Comparison of ENCODE assay signal across 8 cellular contexts in the genomic region with DNA sequence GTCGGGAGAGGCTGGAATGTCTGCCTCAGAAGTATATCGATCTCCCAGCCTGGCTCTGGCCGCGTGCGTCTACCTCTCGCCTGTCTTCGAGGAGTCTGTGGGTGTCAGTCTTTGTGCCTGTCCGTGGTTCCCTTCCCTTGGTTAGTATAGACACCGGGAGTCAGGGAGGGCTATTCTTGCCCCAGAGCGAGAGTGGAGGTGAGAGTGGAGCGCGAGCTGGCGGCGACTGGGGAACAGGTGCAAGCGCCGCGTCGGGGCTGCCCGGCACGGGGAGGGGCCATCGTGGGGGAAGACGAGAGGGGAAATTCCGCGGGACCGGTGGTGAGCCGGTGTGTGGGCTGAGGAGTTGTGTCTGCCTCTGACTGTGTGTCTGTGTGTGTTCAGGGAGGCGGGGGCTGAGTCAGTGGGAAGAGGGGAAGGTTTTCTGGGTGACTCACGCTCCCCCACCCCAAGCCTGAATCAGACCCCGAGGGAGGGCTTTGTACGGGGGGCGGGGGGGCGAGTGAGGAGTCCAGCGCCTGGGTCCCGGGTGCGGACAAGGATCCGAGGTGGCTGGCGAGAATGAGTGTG. TPM values are rescaled to one million over a fixed set of nuclear protein-coding genes. Genes with fewer than 3 reads are reported as not detected.
DNase-seq lines count a peak whose midpoint lies in the region; ATAC-seq and TF ChIP-seq lines count a peak whose summit lies in the region.

No MANE protein-coding gene starts in this region.

- in situ Hi-C loops in GM13977 (cut with MboI; ENCODE audit: low pct_unique_long_range_greater_than_20kb, low sequenced_read_pairs, unreplicated experiment) (no loop called here), transverse colon (cut with MboI; ENCODE audit: low pct_ligation_motif_present in 1 of 4, low pct_unique_long_range_greater_than_20kb in 1 of 4, low sequenced_read_pairs in 3 of 4) (no loop called here)

- intact Hi-C loops in Right ventricle myocardium superior (cut with DNase I): loop anchor here (10.0 kb wide), 1 partner anchor 828 kb away; the partner anchor contains the start of gene RNASEK
- intact Hi-C loops in transverse colon (cut with DNase I; ENCODE audit: low total_unique reads): loop anchor here (2.0 to 5.0 kb wide), 2 partner anchors 14 to 600 kb away; partner anchors contain the start of genes GABARAP and NAA38

- peak overlapping the region; percentile 81 for H4K12ac ChIP-seq in trophoblast cell (ENCODE audit: low read depth, low read length)

- H3K9ac ChIP-seq in trophoblast cell (ENCODE audit: low read length): peak overlapping the region; percentile 78

- WGBS in trophoblast cell (ENCODE audit: extremely low coverage, insufficient coverage, insufficient read length): no CpG with 5 or more reads among the region's 37 CpGs
- 0 to 1% methylated on average over 18 to 37 of the region's 37 CpGs for WGBS in transverse colon (ENCODE audit: low coverage in 1 of 2), 2 donors

- H2AFZ ChIP-seq in trophoblast cell (ENCODE audit: insufficient read depth, low read length, poor library complexity): peak overlapping the region; percentile 56

- H3K36me3 Mint-ChIP-seq in activated naive CD4-positive, alpha-beta T cell treated with anti-CD3 and anti-CD28 coated beads, Interleukin-2, amount 50 U/mL, for 24 hours: peaks cover 15% of the 10 kb centered on the region

- H4K91ac ChIP-seq in trophoblast cell (ENCODE audit: low read depth, low read length): peak overlapping the region; percentile 86

- H3K4me3 ChIP-seq in trophoblast cell (ENCODE audit: low read depth, low read length) (peak overlapping the region; percentile 77), transverse colon (peak overlapping the region; percentile 45 to 78 (median 59))

- H2BK5ac ChIP-seq in trophoblast cell (ENCODE audit: low read depth, low read length, poor library complexity): peak overlapping the region; percentile 97

- no peak for TF ChIP-seq EP300 in transverse colon (IDR thresholded peaks at IDR 0.05; ENCODE audit: low read depth)

- H3K4me2 ChIP-seq in trophoblast cell (ENCODE audit: low read length): peak overlapping the region; percentile 98

- peak overlapping the region; percentile 99 for H3K27ac ChIP-seq in trophoblast cell (ENCODE audit: low read depth, low read length)
- H3K27ac ChIP-seq in transverse colon: peak overlapping the region; percentile 97 to 99 (median 99)

- peak; percentile 64 for TF ChIP-seq POLR2A in Raji (IDR thresholded peaks at IDR 0.05; ENCODE audit: insufficient read depth, low read depth, low read length)
- TF ChIP-seq POLR2A in transverse colon (IDR thresholded peaks at IDR 0.05): peak; percentile 61

- ATAC-seq in HG02870 (IDR thresholded peaks at IDR 0.05; ENCODE audit: unreplicated experiment) (peak; percentile 29), Right ventricle myocardium superior (ENCODE audit: poor library complexity) (peak; percentile 1)

- TF ChIP-seq CTCF in GM13977 (IDR thresholded peaks at IDR 0.05; ENCODE audit: extremely low read depth, insufficient read depth, missing control alignments) (peak; percentile 33), transverse colon (IDR thresholded peaks at IDR 0.05) (no peak)

- peak; percentile 85 for DNase-seq in GM13977 (ENCODE audit: low spot score)
- peak; percentile 72 for DNase-seq in Right ventricle myocardium superior
- DNase-seq in trophoblast cell: peak; percentile 84 to 86
- DNase-seq in transverse colon: peak; percentile 82
- DNase-seq in DMS114 treated with DMSO at 0.1 percent for 48 hours (lab: John Stamatoyannopoulos, UW; ENCODE audit: unreplicated experiment): no peak

- H3K4me1 ChIP-seq in trophoblast cell (ENCODE audit: control insufficient read depth in 1 of 2, insufficient read depth in 2 of 2, low read length in 2 of 2) (peaks cover 28 to 31% of the 10 kb centered on the region in 2 experiments), transverse colon (peaks cover 37 to 71% (median 46%) of the 10 kb centered on the region in 4 donors)

- peaks cover 39% of the 10 kb centered on the region for H3K79me1 ChIP-seq in trophoblast cell (ENCODE audit: low read length)

- H3K79me2 ChIP-seq in trophoblast cell (ENCODE audit: control insufficient read depth, insufficient read depth, low read length, poor library complexity): peaks cover 31% of the 10 kb centered on the region

- H3K27me3 ChIP-seq in trophoblast cell (ENCODE audit: insufficient read depth, low read length): no peaks in the 10 kb centered on the region
- H3K27me3 ChIP-seq in transverse colon: no peaks in the 10 kb centered on the region

- no peaks in the 10 kb centered on the region for H3K27me3 Mint-ChIP-seq in activated naive CD4-positive, alpha-beta T cell treated with anti-CD3 and anti-CD28 coated beads, Interleukin-2, amount 50 U/mL, for 24 hours

- H2AK5ac ChIP-seq in trophoblast cell (ENCODE audit: low read length): peak overlapping the region; percentile 90

- peak overlapping the region; percentile 93 for H2BK120ac ChIP-seq in trophoblast cell (ENCODE audit: insufficient read depth, low read length, poor library complexity)

- H3K4me1 Mint-ChIP-seq in activated naive CD4-positive, alpha-beta T cell treated with anti-CD3 and anti-CD28 coated beads, Interleukin-2, amount 50 U/mL, for 24 hours: peaks cover 37% of the 10 kb centered on the region

- peaks cover 29 to 35% of the 10 kb centered on the region in 2 experiments for H3K36me3 ChIP-seq in trophoblast cell (ENCODE audit: control insufficient read depth in 1 of 2, insufficient read depth in 2 of 2, low read length in 2 of 2)
- peaks cover 0 to 20% (median 6%) of the 10 kb centered on the region in 4 donors for H3K36me3 ChIP-seq in transverse colon

- peak overlapping the region; percentile 64 for H3K4ac ChIP-seq in trophoblast cell (ENCODE audit: low read depth, low read length)

- H3K4me3 Mint-ChIP-seq in activated naive CD4-positive, alpha-beta T cell treated with anti-CD3 and anti-CD28 coated beads, Interleukin-2, amount 50 U/mL, for 24 hours: peak overlapping the region; percentile 98

- H2BK12ac ChIP-seq in trophoblast cell (ENCODE audit: low read length): peak overlapping the region; percentile 80

- peak overlapping the region; percentile 96 for H3K14ac ChIP-seq in trophoblast cell (ENCODE audit: low read length)

- peak overlapping the region; percentile 87 for H3K18ac ChIP-seq in trophoblast cell (ENCODE audit: low read length)

- peak overlapping the region; percentile 88 for H4K8ac ChIP-seq in trophoblast cell (ENCODE audit: low read depth, low read length)

- peak overlapping the region; percentile 99 for H3K27ac Mint-ChIP-seq in activated naive CD4-positive, alpha-beta T cell treated with anti-CD3 and anti-CD28 coated beads, Interleukin-2, amount 50 U/mL, for 24 hours

- H3K9me3 ChIP-seq in trophoblast cell (ENCODE audit: insufficient read depth, low read depth, low read length): peaks cover 3% of the 10 kb centered on the region
- no peaks in the 10 kb centered on the region for H3K9me3 ChIP-seq in transverse colon

- no peak overlapping the region for H3K23ac ChIP-seq in trophoblast cell (ENCODE audit: low read length)

- H3K9me3 Mint-ChIP-seq in activated naive CD4-positive, alpha-beta T cell treated with anti-CD3 and anti-CD28 coated beads, Interleukin-2, amount 50 U/mL, for 24 hours: no peaks in the 10 kb centered on the region

RNA-seq across cellular contexts. Expression of gene KDM6B, which starts 8.4 kb away (rescaled TPM):
- 27.9 TPM for total RNA-seq in Right ventricle myocardium superior
- 34.8 and 36.0 TPM in 2 replicates for polyA plus RNA-seq in trophoblast cell (2013)
- 10 to 100 TPM; 18.3 to 33.7 (median 30.2) TPM for total RNA-seq in transverse colon

RNA-seq across cellular contexts. Expression of gene TMEM88, which starts 12.4 kb away (rescaled TPM):
- total RNA-seq in Right ventricle myocardium superior (32.4 TPM), transverse colon (10 to 100 TPM in 1 of 4 donors, 1 to 10 TPM in 3; 2.4 to 13.1 (median 6.8) TPM)
- polyA plus RNA-seq in trophoblast cell (2013): 23.8 and 25.6 TPM in 2 replicates

RNA-seq across cellular contexts. Expression of gene NAA38, which starts 14.9 kb away (rescaled TPM):
- total RNA-seq in Right ventricle myocardium superior (101 TPM), transverse colon (10 to 100 TPM; 59.8 to 95.3 (median 86.5) TPM)
- polyA plus RNA-seq in trophoblast cell (2013): 73.2 and 77.1 TPM in 2 replicates

RNA-seq across cellular contexts. Expression of gene CYB5D1, which starts 15.3 kb away (rescaled TPM):
- total RNA-seq in Right ventricle myocardium superior (24.2 TPM), transverse colon (10 to 100 TPM in 1 of 4 donors, 1 to 10 TPM in 2, not detected in 1; 4.9 to 50.4 (median 9.6) TPM)
- polyA plus RNA-seq in trophoblast cell (2013): 5.2 and 5.7 TPM in 2 replicates

RNA-seq across cellular contexts. Expression of gene CHD3, which starts 46.1 kb away (rescaled TPM):
- total RNA-seq in Right ventricle myocardium superior (13.7 TPM), transverse colon (10 to 100 TPM; 53.0 to 71.6 (median 62.0) TPM)
- 38.1 and 38.8 TPM in 2 replicates for polyA plus RNA-seq in trophoblast cell (2013)
